ENCODE assay signal across 28 cellular contexts in the genomic region with DNA sequence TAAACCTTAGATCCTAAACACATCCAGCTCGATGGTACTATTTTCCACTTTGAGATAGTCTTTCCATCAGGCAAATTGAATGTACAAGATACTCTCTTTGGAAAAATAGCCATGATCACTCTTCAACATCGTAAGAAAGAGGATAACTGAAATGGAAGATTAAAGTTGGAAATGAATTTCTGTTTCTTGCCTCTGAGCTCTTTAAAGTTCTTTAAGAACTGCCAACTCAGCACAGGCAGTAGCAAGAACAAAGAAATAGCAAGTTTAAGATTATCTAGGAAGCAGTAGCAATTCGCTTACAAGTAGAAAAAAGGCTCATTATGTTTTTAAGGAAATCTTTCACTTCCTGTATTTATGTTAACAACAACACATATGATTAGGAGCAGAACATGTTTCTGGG.
"Had no signal": no experiment of that assay in that cellular context is flagged by ENCODE, and none has a peak within 500 bp of the region (broad histone marks: within the 10 kb centered on the region; RNA-seq: fewer than 3 reads in every experiment).

No MANE protein-coding gene starts in this region.

- H3K27me3 Mint-ChIP-seq: activated naive CD8-positive, alpha-beta T cell treated with anti-CD3 and anti-CD28 coated beads, Interleukin-2, amount 50 U/mL, for 24 hours had no signal

- H3K9me3 Mint-ChIP-seq: activated B cell treated with CpG ODN at 0.5 μM for 24 hours; activated CD4-positive, alpha-beta T cell treated with anti-CD3 and anti-CD28 coated beads, Interleukin-2, amount 10 ng/mL, durations not matched to agents 24 days and 14 days; activated naive CD4-positive, alpha-beta T cell treated with anti-CD3 and anti-CD28 coated beads, Interleukin-2, amount 50 U/mL, for 72 hours; activated naive CD8-positive, alpha-beta T cell treated with anti-CD3 and anti-CD28 coated beads, Interleukin-2, amount 50 U/mL, for 24 hours; activated T-cell treated with anti-CD3 and anti-CD28 coated beads, Interleukin-2, amount 50 U/mL, for 24 hours; activated T-helper 1 cell treated with anti-CD3 and anti-CD28 coated beads, Interleukin-12 subunit alpha, Interleukin-12 subunit beta, Interleukin-2, Interleukin-4 antibody, amounts not matched to agents 30 ng/mL and 10 ng/mL and 1 ng/mL, durations not matched to agents 14 hours and 24 hours and 36 hours; T-cell had no signal

- H3K9me3 ChIP-seq: SJSA1 had no signal

- H3K27me3 ChIP-seq: brain microvascular endothelial cell, cardiac muscle cell, SJSA1 had no signal

- H3K36me3 Mint-ChIP-seq: activated CD8-positive, alpha-beta memory T cell treated with anti-CD3 and anti-CD28 coated beads, Interleukin-2, amount 10 ng/mL, durations not matched to agents 7 days and 5 days; activated naive CD4-positive, alpha-beta T cell treated with anti-CD3 and anti-CD28 coated beads, Interleukin-2, amount 50 U/mL, for 72 hours; T-cell had no signal

- H3K4me3 Mint-ChIP-seq: activated B cell treated with CpG ODN at 0.5 μM for 24 hours; activated CD4-positive, alpha-beta T cell treated with anti-CD3 and anti-CD28 coated beads, Interleukin-2, amount 10 ng/mL, durations not matched to agents 24 days and 14 days; activated CD8-positive, alpha-beta memory T cell treated with anti-CD3 and anti-CD28 coated beads, Interleukin-2, amount 10 ng/mL, durations not matched to agents 7 days and 5 days; activated naive CD8-positive, alpha-beta T cell treated with anti-CD3 and anti-CD28 coated beads, Interleukin-2, amount 50 U/mL, for 24 hours; activated T-cell treated with anti-CD3 and anti-CD28 coated beads, Interleukin-2, amount 50 U/mL, for 24 hours; activated T-helper 1 cell treated with anti-CD3 and anti-CD28 coated beads, Interleukin-12 subunit alpha, Interleukin-12 subunit beta, Interleukin-2, Interleukin-4 antibody, amounts not matched to agents 30 ng/mL and 10 ng/mL and 1 ng/mL, durations not matched to agents 14 hours and 24 hours and 36 hours; T-cell had no signal

- H3K4me3 ChIP-seq: cardiac muscle cell, SJSA1 had no signal

- H3K27ac ChIP-seq: brain microvascular endothelial cell, cardiac muscle cell, SJSA1 had no signal

- H3K27ac Mint-ChIP-seq: activated B cell treated with CpG ODN at 0.5 μM for 24 hours; activated CD4-positive, alpha-beta T cell treated with anti-CD3 and anti-CD28 coated beads, Interleukin-2, amount 10 ng/mL, durations not matched to agents 24 days and 14 days; activated CD8-positive, alpha-beta memory T cell treated with anti-CD3 and anti-CD28 coated beads, Interleukin-2, amount 10 ng/mL, durations not matched to agents 7 days and 5 days; activated naive CD4-positive, alpha-beta T cell treated with anti-CD3 and anti-CD28 coated beads, Interleukin-2, amount 50 U/mL, for 72 hours; activated naive CD8-positive, alpha-beta T cell treated with anti-CD3 and anti-CD28 coated beads, Interleukin-2, amount 50 U/mL, for 24 hours; activated T-cell treated with anti-CD3 and anti-CD28 coated beads, Interleukin-2, amount 50 U/mL, for 24 hours; activated T-helper 1 cell treated with anti-CD3 and anti-CD28 coated beads, Interleukin-12 subunit alpha, Interleukin-12 subunit beta, Interleukin-2, Interleukin-4 antibody, amounts not matched to agents 30 ng/mL and 10 ng/mL and 1 ng/mL, durations not matched to agents 14 hours and 24 hours and 36 hours; T-cell had no signal

- DNase-seq: activated B cell treated with CpG ODN at 0.5 μM for 24 hours; activated CD4-positive, alpha-beta T cell treated with anti-CD3 and anti-CD28 coated beads for 1 hour; activated CD4-positive, alpha-beta T cell treated with anti-CD3 and anti-CD28 coated beads, Interleukin-2, amount 10 ng/mL, durations not matched to agents 24 days and 14 days; activated CD4-positive, alpha-beta T cell treated with anti-CD3 and anti-CD28 coated beads, Interleukin-2, amount 50 U/mL, for 48 hours; activated CD8-positive, alpha-beta memory T cell treated with anti-CD3 and anti-CD28 coated beads, Interleukin-2, amount 10 ng/mL, durations not matched to agents 7 days and 5 days; activated effector memory CD4-positive, alpha-beta T cell treated with Interleukin-2 at 50 U/mL for 16 hours; activated naive CD4-positive, alpha-beta T cell treated with Interleukin-2 at 50 U/mL for 16 hours; activated naive CD8-positive, alpha-beta T cell treated with anti-CD3 and anti-CD28 coated beads, Interleukin-2, amount 50 U/mL, for 24 hours; activated T-cell treated with anti-CD3 and anti-CD28 coated beads, Interleukin-2, amount 50 U/mL, for 24 hours; amniotic stem cell; brain microvascular endothelial cell; Kasumi-1; NCI-H1105; NCI-H1436; NCI-H1694 treated with DMSO at 0.1 percent for 48 hours; NCI-H2081; NCI-H510A treated with DMSO at 0.1 percent for 48 hours; NCI-H69; NK-92 treated with Interleukin-12 subunit alpha and Interleukin-12 subunit beta, amount 100 ng/mL, for 24 hours; OCI-M1; SHP77; T-cell; T-helper 2 cell; T1000 had no signal

- H3K4me1 Mint-ChIP-seq: activated B cell treated with CpG ODN at 0.5 μM for 24 hours; activated CD4-positive, alpha-beta T cell treated with anti-CD3 and anti-CD28 coated beads, Interleukin-2, amount 10 ng/mL, durations not matched to agents 24 days and 14 days; activated CD8-positive, alpha-beta memory T cell treated with anti-CD3 and anti-CD28 coated beads, Interleukin-2, amount 10 ng/mL, durations not matched to agents 7 days and 5 days; activated naive CD8-positive, alpha-beta T cell treated with anti-CD3 and anti-CD28 coated beads, Interleukin-2, amount 50 U/mL, for 24 hours; T-cell had no signal
